Comparison of ENCODE assay signal across 34 cellular contexts in the genomic region with DNA sequence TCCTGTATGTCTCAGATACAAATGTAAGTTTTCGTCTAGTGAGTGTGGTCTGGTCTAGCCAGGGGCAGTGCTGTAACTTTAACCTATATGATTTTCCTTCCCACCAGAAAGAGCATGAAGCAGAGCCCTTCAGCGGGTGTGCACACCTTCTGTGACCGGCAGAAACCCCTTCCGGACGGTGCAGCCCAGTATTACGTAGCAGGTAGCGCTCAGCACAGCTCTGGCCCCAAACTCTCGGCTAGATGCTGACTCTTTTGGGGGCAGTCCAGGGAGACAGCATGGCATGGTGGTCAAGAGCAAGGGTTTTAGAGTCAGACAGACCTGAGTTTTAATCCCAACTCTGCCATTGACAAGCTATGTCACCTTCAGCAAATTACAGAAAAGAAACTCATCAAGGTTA.
"Had no signal": no experiment of that assay in that cellular context is flagged by ENCODE, and none has a peak within 500 bp of the region (broad histone marks: within the 10 kb centered on the region; RNA-seq: fewer than 3 reads in every experiment).

No MANE protein-coding gene starts in this region.

- H3K9me3 ChIP-seq: adrenal gland, body of pancreas, breast epithelium had no signal

- H3K27me3 ChIP-seq: adrenal gland, body of pancreas, brain microvascular endothelial cell, breast epithelium had no signal

- H3K4me1 Mint-ChIP-seq: activated B cell treated with CpG ODN at 0.5 μM for 24 hours; activated CD4-positive, alpha-beta T cell treated with anti-CD3 and anti-CD28 coated beads, Interleukin-2, amount 10 ng/mL, durations not matched to agents 24 days and 14 days; activated naive CD4-positive, alpha-beta T cell treated with anti-CD3 and anti-CD28 coated beads, Interleukin-2, amount 10 ng/mL, durations not matched to agents 7 days and 5 days; activated naive CD4-positive, alpha-beta T cell treated with anti-CD3 and anti-CD28 coated beads, Interleukin-2, amount 50 U/mL, for 24 hours; activated naive CD8-positive, alpha-beta T cell treated with anti-CD3 and anti-CD28 coated beads for 36 hours had no signal

- DNase-seq: activated B cell treated with CpG ODN at 0.5 μM for 24 hours; activated CD4-positive, alpha-beta memory T cell treated with anti-CD3 and anti-CD28 coated beads, Interleukin-2, amount 10 ng/mL, durations not matched to agents 7 days and 5 days; activated CD4-positive, alpha-beta T cell treated with anti-CD3 and anti-CD28 coated beads for 4 hours; activated CD4-positive, alpha-beta T cell treated with anti-CD3 and anti-CD28 coated beads, Interleukin-2, amount 10 ng/mL, durations not matched to agents 24 days and 14 days; activated CD4-positive, alpha-beta T cell treated with anti-CD3 and anti-CD28 coated beads, Interleukin-2, amount 50 U/mL, for 1 hour; activated CD4-positive, alpha-beta T cell treated with anti-CD3 and anti-CD28 coated beads, Interleukin-2, amount 50 U/mL, for 4 hours; activated CD4-positive, CD25-positive, alpha-beta regulatory T cell treated with anti-CD3 and anti-CD28 coated beads, Interleukin-2, amount 50 U/mL, for 72 hours; activated CD8-positive, alpha-beta memory T cell treated with anti-CD3 and anti-CD28 coated beads for 24 hours; activated CD8-positive, alpha-beta memory T cell treated with anti-CD3 and anti-CD28 coated beads, Interleukin-2, amount 10 ng/mL, durations not matched to agents 7 days and 5 days; activated CD8-positive, alpha-beta memory T cell treated with anti-CD3 and anti-CD28 coated beads, Interleukin-2, amount 50 U/mL, for 48 hours; activated CD8-positive, alpha-beta T cell treated with anti-CD3 and anti-CD28 coated beads, Interleukin-2, amount 10 ng/mL, durations not matched to agents 7 days and 5 days; activated effector memory CD4-positive, alpha-beta T cell treated with Interleukin-2 at 50 U/mL for 16 hours; activated gamma-delta T cell; activated naive CD4-positive, alpha-beta T cell treated with anti-CD3 and anti-CD28 coated beads, Interleukin-2, amount 10 ng/mL, durations not matched to agents 7 days and 5 days; activated naive CD4-positive, alpha-beta T cell treated with Interleukin-2 at 50 U/mL for 16 hours; activated naive CD8-positive, alpha-beta T cell treated with anti-CD3 and anti-CD28 coated beads for 36 hours; activated T-cell treated with anti-CD3 and anti-CD28 coated beads, Interleukin-2, amount 50 U/mL, for 24 hours; activated T-cell treated with anti-CD3 and anti-CD28 coated beads, Interleukin-2, amount 50 U/mL, for 48 hours; amniotic stem cell; aorta; body of pancreas; brain microvascular endothelial cell; central memory CD4-positive, alpha-beta T cell; SW 1271; T-helper 1 cell; T-helper 2 cell; T-helper 9 cell had no signal

- H3K27ac Mint-ChIP-seq: activated B cell treated with CpG ODN at 0.5 μM for 24 hours; activated CD4-positive, alpha-beta memory T cell treated with anti-CD3 and anti-CD28 coated beads, Interleukin-2, amount 10 ng/mL, durations not matched to agents 7 days and 5 days; activated CD4-positive, alpha-beta T cell treated with anti-CD3 and anti-CD28 coated beads, Interleukin-2, amount 10 ng/mL, durations not matched to agents 24 days and 14 days; activated CD8-positive, alpha-beta memory T cell treated with anti-CD3 and anti-CD28 coated beads, Interleukin-2, amount 10 ng/mL, durations not matched to agents 7 days and 5 days; activated CD8-positive, alpha-beta T cell treated with anti-CD3 and anti-CD28 coated beads, Interleukin-2, amount 10 ng/mL, durations not matched to agents 7 days and 5 days; activated naive CD4-positive, alpha-beta T cell treated with anti-CD3 and anti-CD28 coated beads, Interleukin-2, amount 10 ng/mL, durations not matched to agents 7 days and 5 days; activated naive CD4-positive, alpha-beta T cell treated with anti-CD3 and anti-CD28 coated beads, Interleukin-2, amount 50 U/mL, for 24 hours; activated naive CD8-positive, alpha-beta T cell treated with anti-CD3 and anti-CD28 coated beads for 36 hours; activated T-cell treated with anti-CD3 and anti-CD28 coated beads, Interleukin-2, amount 50 U/mL, for 24 hours; activated T-helper 2 cell treated with anti-CD3 and anti-CD28 coated beads, Interferon-gamma antibody, Interleukin-2, Interleukin-4, amounts not matched to agents 10 μg/mL and 5 μg/mL and 100 μg/mL, durations not matched to agents 14 hours and 24 hours and 36 hours; T-helper 1 cell treated with Interleukin-12 subunit alpha and Interleukin-12 subunit beta and Interleukin-4 antibody, amounts not matched to agents 30 μg/mL and 1 μg/mL, for 36 hours; T-helper 2 cell treated with Interferon-gamma antibody and Interleukin-4, amounts not matched to agents 5 μg/mL and 100 μg/mL, for 36 hours had no signal

- H3K4me3 ChIP-seq: adrenal gland, body of pancreas, breast epithelium had no signal

- H3K27me3 Mint-ChIP-seq: activated B cell treated with CpG ODN at 0.5 μM for 24 hours; activated CD4-positive, alpha-beta memory T cell treated with anti-CD3 and anti-CD28 coated beads, Interleukin-2, amount 10 ng/mL, durations not matched to agents 7 days and 5 days; activated CD4-positive, alpha-beta T cell treated with anti-CD3 and anti-CD28 coated beads, Interleukin-2, amount 10 ng/mL, durations not matched to agents 24 days and 14 days; activated CD8-positive, alpha-beta memory T cell treated with anti-CD3 and anti-CD28 coated beads, Interleukin-2, amount 10 ng/mL, durations not matched to agents 7 days and 5 days; activated naive CD4-positive, alpha-beta T cell treated with anti-CD3 and anti-CD28 coated beads, Interleukin-2, amount 10 ng/mL, durations not matched to agents 7 days and 5 days; activated naive CD4-positive, alpha-beta T cell treated with anti-CD3 and anti-CD28 coated beads, Interleukin-2, amount 50 U/mL, for 24 hours; activated naive CD8-positive, alpha-beta T cell treated with anti-CD3 and anti-CD28 coated beads for 36 hours; activated T-cell treated with anti-CD3 and anti-CD28 coated beads, Interleukin-2, amount 50 U/mL, for 24 hours had no signal

- H3K36me3 Mint-ChIP-seq: activated CD8-positive, alpha-beta memory T cell treated with anti-CD3 and anti-CD28 coated beads, Interleukin-2, amount 10 ng/mL, durations not matched to agents 7 days and 5 days; activated naive CD8-positive, alpha-beta T cell treated with anti-CD3 and anti-CD28 coated beads for 36 hours had no signal

- ATAC-seq: activated CD8-positive, alpha-beta memory T cell treated with anti-CD3 and anti-CD28 coated beads, Interleukin-2, amount 10 ng/mL, durations not matched to agents 7 days and 5 days; activated CD8-positive, alpha-beta T cell treated with anti-CD3 and anti-CD28 coated beads, Interleukin-2, amount 10 ng/mL, durations not matched to agents 7 days and 5 days; body of pancreas had no signal

- H3K4me3 Mint-ChIP-seq: activated B cell treated with CpG ODN at 0.5 μM for 24 hours; activated CD4-positive, alpha-beta memory T cell treated with anti-CD3 and anti-CD28 coated beads, Interleukin-2, amount 10 ng/mL, durations not matched to agents 7 days and 5 days; activated CD4-positive, alpha-beta T cell treated with anti-CD3 and anti-CD28 coated beads, Interleukin-2, amount 10 ng/mL, durations not matched to agents 24 days and 14 days; activated CD8-positive, alpha-beta memory T cell treated with anti-CD3 and anti-CD28 coated beads, Interleukin-2, amount 10 ng/mL, durations not matched to agents 7 days and 5 days; activated CD8-positive, alpha-beta T cell treated with anti-CD3 and anti-CD28 coated beads, Interleukin-2, amount 10 ng/mL, durations not matched to agents 7 days and 5 days; activated naive CD4-positive, alpha-beta T cell treated with anti-CD3 and anti-CD28 coated beads, Interleukin-2, amount 10 ng/mL, durations not matched to agents 7 days and 5 days; activated naive CD4-positive, alpha-beta T cell treated with anti-CD3 and anti-CD28 coated beads, Interleukin-2, amount 50 U/mL, for 24 hours; activated naive CD8-positive, alpha-beta T cell treated with anti-CD3 and anti-CD28 coated beads for 36 hours; activated T-cell treated with anti-CD3 and anti-CD28 coated beads, Interleukin-2, amount 50 U/mL, for 24 hours; T-helper 1 cell treated with Interleukin-12 subunit alpha and Interleukin-12 subunit beta and Interleukin-4 antibody, amounts not matched to agents 30 μg/mL and 1 μg/mL, for 36 hours; T-helper 2 cell treated with Interferon-gamma antibody and Interleukin-4, amounts not matched to agents 5 μg/mL and 100 μg/mL, for 36 hours had no signal

- H3K9me3 Mint-ChIP-seq: activated B cell treated with CpG ODN at 0.5 μM for 24 hours; activated CD4-positive, alpha-beta memory T cell treated with anti-CD3 and anti-CD28 coated beads, Interleukin-2, amount 10 ng/mL, durations not matched to agents 7 days and 5 days; activated CD4-positive, alpha-beta T cell treated with anti-CD3 and anti-CD28 coated beads, Interleukin-2, amount 10 ng/mL, durations not matched to agents 24 days and 14 days; activated naive CD4-positive, alpha-beta T cell treated with anti-CD3 and anti-CD28 coated beads, Interleukin-2, amount 10 ng/mL, durations not matched to agents 7 days and 5 days; activated naive CD4-positive, alpha-beta T cell treated with anti-CD3 and anti-CD28 coated beads, Interleukin-2, amount 50 U/mL, for 24 hours; activated naive CD8-positive, alpha-beta T cell treated with anti-CD3 and anti-CD28 coated beads for 36 hours; activated T-cell treated with anti-CD3 and anti-CD28 coated beads, Interleukin-2, amount 50 U/mL, for 24 hours; activated T-helper 2 cell treated with anti-CD3 and anti-CD28 coated beads, Interferon-gamma antibody, Interleukin-2, Interleukin-4, amounts not matched to agents 10 μg/mL and 5 μg/mL and 100 μg/mL, durations not matched to agents 14 hours and 24 hours and 36 hours; T-helper 1 cell treated with Interleukin-12 subunit alpha and Interleukin-12 subunit beta and Interleukin-4 antibody, amounts not matched to agents 30 μg/mL and 1 μg/mL, for 36 hours; T-helper 2 cell treated with Interferon-gamma antibody and Interleukin-4, amounts not matched to agents 5 μg/mL and 100 μg/mL, for 36 hours had no signal

- H3K27ac ChIP-seq: adrenal gland, body of pancreas, brain microvascular endothelial cell, breast epithelium, VCaP had no signal
